ENCODE assay signal across 8 cellular contexts in the genomic region with DNA sequence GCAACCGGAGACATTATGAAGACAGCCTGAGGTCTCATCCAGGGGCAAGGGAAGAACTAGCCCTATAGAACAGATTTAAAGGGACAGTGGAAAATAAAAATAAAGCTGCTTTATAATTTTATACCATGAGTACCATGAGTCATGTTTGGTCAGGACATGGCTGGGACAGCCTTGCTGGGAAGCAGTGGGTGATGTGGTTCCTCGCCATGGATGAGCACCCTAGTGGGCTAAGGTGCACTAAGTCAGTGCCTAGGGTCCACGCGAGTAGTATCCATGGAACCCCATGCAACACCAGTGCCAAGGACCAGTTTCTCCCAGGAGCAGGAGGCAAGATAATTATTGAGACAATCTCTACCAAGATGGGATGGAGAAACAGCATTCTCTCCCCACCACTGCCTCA.
"Had no signal": no experiment of that assay in that cellular context is flagged by ENCODE, and none has a peak within 500 bp of the region (broad histone marks: within the 10 kb centered on the region; RNA-seq: fewer than 3 reads in every experiment).

No MANE protein-coding gene starts in this region.

- H3K4me1 Mint-ChIP-seq: IgD-negative memory B cell had no signal

- H3K4me3 Mint-ChIP-seq: IgD-negative memory B cell had no signal

- H3K27ac ChIP-seq: HL-60, KMS-11 had no signal

- DNase-seq: IMR-90, KBM-7, KG1 had no signal

- ATAC-seq: K562 had no signal

- H3K27ac Mint-ChIP-seq: IgD-negative memory B cell had no signal

- H3K36me3 Mint-ChIP-seq: IgD-negative memory B cell had no signal

- H3K4me3 ChIP-seq: K562 had no signal

- FAIRE-seq: HepG2, K562 had no signal
